ENCODE assay signal across 2 cellular contexts in genomic region chr6:43016166-43016915, GRCh38.
TF ChIP-seq lines count a peak whose summit lies in the region.

No MANE protein-coding gene starts in this region.

TF ChIP-seq in IMR-90, 13 proteins besides CTCF, POLR2A, EP300 and RAD21:
- TF ChIP-seq RFX5 (IDR thresholded peaks at IDR 0.05; ENCODE audit: low read depth, low read length): no peak

TF ChIP-seq in HEK293T, 16 proteins besides CTCF, POLR2A, EP300 and RAD21:
- TF ChIP-seq TARDBP (IDR thresholded peaks at IDR 0.05) (no peak), SUZ12 (IDR thresholded peaks at IDR 0.05) (no peak), ELF4 (IDR thresholded peaks at IDR 0.05) (no peak), FOXK2 (IDR thresholded peaks at IDR 0.05) (no peak), L3MBTL2 (conservative IDR thresholded peaks at IDR 0.05) (no peak), FOXM1 (IDR thresholded peaks at IDR 0.05; ENCODE audit: borderline replicate concordance) (no peak), SP1 (IDR thresholded peaks at IDR 0.05) (no peak), HDGF (IDR thresholded peaks at IDR 0.05; ENCODE audit: borderline replicate concordance) (no peak)
TF ChIP-seq in HEK293T: peak in this region for 0.
